Comparison of ENCODE assay signal across 12 cellular contexts in genomic region chr2:55408946-55409868, GRCh38. TPM values are rescaled to one million over a fixed set of nuclear protein-coding genes. Genes with fewer than 3 reads are reported as not detected.
DNase-seq lines count a peak whose midpoint lies in the region; ATAC-seq, FAIRE-seq and TF ChIP-seq lines count a peak whose summit lies in the region.
"Had no signal": no experiment of that assay in that cellular context is flagged by ENCODE, and none has a peak within 500 bp of the region (broad histone marks: within the 10 kb centered on the region; RNA-seq: fewer than 3 reads in every experiment).

No MANE protein-coding gene starts in this region.

- H3K4me3 ChIP-seq in OCI-LY1 (ENCODE audit: low read depth, low read length, poor library complexity, severe bottlenecking) (peak overlapping the region; percentile 46), H1 (ENCODE audit: extremely low read depth in 1 of 4, insufficient read depth in 2 of 4, low read depth in 3 of 4, low read length in 4 of 4) (peak overlapping the region in 1 of 4 experiments; percentile 25; a peak in 1 of 8 replicates)
- H3K4me3 ChIP-seq: neural progenitor cell, thoracic aorta had no signal

- H4K8ac ChIP-seq in H1 (ENCODE audit: extremely low read depth, insufficient read depth, low read length): no peak overlapping the region

- TF ChIP-seq CTCF in OCI-LY1 (IDR thresholded peaks at IDR 0.05; ENCODE audit: low read length) (no peak), H1 (IDR thresholded peaks at IDR 0.05; ENCODE audit: control extremely low read depth in 1 of 3, insufficient read depth in 1 of 3, low read depth in 1 of 3, low read length in 3 of 3) (no peak), omental fat pad (IDR thresholded peaks at IDR 0.05) (no peak)

- H3F3A ChIP-seq in OCI-LY1 (ENCODE audit: insufficient read depth, low read length): no peaks in the 10 kb centered on the region

- peak overlapping the region; percentile 18 for H3K27ac Mint-ChIP-seq in stimulated activated memory B cell treated with anti-CD40 and anti-IgM and Interleukin-4, amounts not matched to agents 10 μg/mL and 1 μg/mL and 100 μg/mL, for 72 hours
- H3K27ac Mint-ChIP-seq: activated B cell treated with CpG ODN at 0.5 μM for 24 hours, neural progenitor cell had no signal

- H3K4me3 Mint-ChIP-seq in stimulated activated memory B cell treated with anti-CD40 and anti-IgM and Interleukin-4, amounts not matched to agents 10 μg/mL and 1 μg/mL and 100 μg/mL, for 72 hours: peak overlapping the region; percentile 24
- H3K4me3 Mint-ChIP-seq: activated B cell treated with CpG ODN at 0.5 μM for 24 hours, neural progenitor cell had no signal

- CTCF ChIA-PET in H1 (lab: Charles Lee; ENCODE audit: partially characterized antibody): no interaction called here

- H3K4me1 Mint-ChIP-seq in stimulated activated memory B cell treated with anti-CD40 and anti-IgM and Interleukin-4, amounts not matched to agents 10 μg/mL and 1 μg/mL and 100 μg/mL, for 72 hours: peaks cover 24% of the 10 kb centered on the region

- ATAC-seq in GM19463 (IDR thresholded peaks at IDR 0.05; ENCODE audit: unreplicated experiment): peak; percentile 56
- ATAC-seq in stimulated activated memory B cell treated with anti-CD40 and anti-IgM and Interleukin-4, amounts not matched to agents 10 μg/mL and 1 μg/mL and 100 μg/mL, for 72 hours: peak; percentile 62
- ATAC-seq in omental fat pad (ENCODE audit: low FRiP score): no peak

- H3K36me3 Mint-ChIP-seq in stimulated activated memory B cell treated with anti-CD40 and anti-IgM and Interleukin-4, amounts not matched to agents 10 μg/mL and 1 μg/mL and 100 μg/mL, for 72 hours: peaks cover 17% of the 10 kb centered on the region

- H4K20me1 ChIP-seq in OCI-LY1 (ENCODE audit: insufficient read depth, low read length) (no peaks in the 10 kb centered on the region), H1 (replicated peaks in 1 of 2; ENCODE audit: control insufficient read depth in 1 of 2, insufficient read depth in 2 of 2, low read length in 2 of 2) (peaks cover 0 to 1% of the 10 kb centered on the region in 2 experiments)

- H2BK15ac ChIP-seq in H1 (ENCODE audit: low read length): no peak overlapping the region

- 77 to 100% methylated on average over 1 to 12 of the region's 12 CpGs for WGBS in H1 (ENCODE audit: extremely low coverage in 1 of 2, insufficient coverage in 1 of 2, insufficient read length in 1 of 2, insufficient replicate concordance in 2 of 2, low coverage in 1 of 2, low lambda C conversion rate in 2 of 2, missing lambda C conversion rate in 1 of 2), 2 experiments

- peaks cover 43% of the 10 kb centered on the region for H3K4me1 ChIP-seq in OCI-LY1 (ENCODE audit: insufficient read depth, low read length, severe bottlenecking)
- peaks cover 0 to 10% (median 4%) of the 10 kb centered on the region in 4 experiments; a peak in 4 of 7 replicates for H3K4me1 ChIP-seq in H1 (replicated peaks in 1 of 4; ENCODE audit: control insufficient read depth in 3 of 4, insufficient read depth in 4 of 4, low read length in 3 of 4)
- H3K4me1 ChIP-seq: neural progenitor cell had no signal

- H3K36me3 ChIP-seq in OCI-LY1 (ENCODE audit: insufficient read depth, low read length): peaks cover 82% of the 10 kb centered on the region
- peaks cover 0 to 21% (median 0%) of the 10 kb centered on the region in 4 experiments; a peak in 2 of 8 replicates for H3K36me3 ChIP-seq in H1 (ENCODE audit: control insufficient read depth in 2 of 4, insufficient read depth in 4 of 4, low read length in 3 of 4)
- H3K36me3 ChIP-seq: neural progenitor cell had no signal

- no peak overlapping the region for H3K4ac ChIP-seq in H1 (replicated peaks; ENCODE audit: insufficient read length, low read depth, low read length)

- H2BK20ac ChIP-seq in H1 (ENCODE audit: low read length): no peak overlapping the region

- no peak overlapping the region for H4K91ac ChIP-seq in H1 (replicated peaks; ENCODE audit: insufficient read length, low read length)

- no peak overlapping the region for H2BK120ac ChIP-seq in H1 (replicated peaks; ENCODE audit: low read depth, low read length)

- no peaks in the 10 kb centered on the region for H3K23me2 ChIP-seq in H1 (ENCODE audit: low read depth, low read length)

- H3K9me3 ChIP-seq in OCI-LY1 (ENCODE audit: low read length) (no peaks in the 10 kb centered on the region), H1 (ENCODE audit: insufficient read depth in 2 of 2, low read depth in 1 of 2, low read length in 1 of 2) (no peaks in the 10 kb centered on the region)
- H3K9me3 ChIP-seq: thoracic aorta had no signal

- no peak for FAIRE-seq in H1 (lab: Jason Lieb, UNC)

- no peaks in the 10 kb centered on the region for H3K27me3 ChIP-seq in OCI-LY1 (ENCODE audit: insufficient read depth, low read length)
- H3K27me3 ChIP-seq in H1 (replicated peaks in 1 of 4; ENCODE audit: control insufficient read depth in 3 of 4, extremely low read depth in 1 of 4, insufficient read depth in 3 of 4, low read length in 3 of 4): no peaks in the 10 kb centered on the region
- H3K27me3 ChIP-seq: neural progenitor cell had no signal

- no peak overlapping the region for H3K18ac ChIP-seq in H1 (ENCODE audit: extremely low read depth, low read length)

- H2BK12ac ChIP-seq in H1 (ENCODE audit: low read depth, low read length): peak overlapping the region; percentile 40; the same call in 1 of the 2 replicates

- DNase-seq in H1 (ENCODE audit: low read depth in 1 of 2, low spot score in 2 of 2): no peak
- no peak for DNase-seq in omental fat pad (ENCODE audit: low spot score)
- DNase-seq in mesenteric fat pad (ENCODE audit: low spot score): no peak
- DNase-seq in iPS-NIHi7 (ENCODE audit: extremely low spot score): no peak
- DNase-seq in SIG-M5 treated with dmso at 0.1 percent for 504 hours (lab: John Stamatoyannopoulos, UW; ENCODE audit: unreplicated experiment): no peak
- DNase-seq: activated B cell treated with CpG ODN at 0.5 μM for 24 hours; stimulated activated CD4-positive, alpha-beta T cell treated with anti-CD3 and anti-CD28 coated beads, Interleukin-4, amount 100 ng/mL, for 1 hour had no signal

- no peaks in the 10 kb centered on the region; the same call in none of the 2 replicates for H3K79me1 ChIP-seq in H1 (ENCODE audit: low read depth, low read length)

- H3K9me2 ChIP-seq in OCI-LY1 (ENCODE audit: low read depth, low read length): no peaks in the 10 kb centered on the region

- no peak for TF ChIP-seq RAD21 in H1 (IDR thresholded peaks at IDR 0.05 in 1 of 2, conservative IDR thresholded peaks at IDR 0.05 in 1 of 2; ENCODE audit: low read depth in 2 of 2, low read length in 2 of 2)

- POLR2A ChIA-PET in H1 (lab: Charles Lee; ENCODE audit: partially characterized antibody): interaction anchor here (1.1 to 1.8 kb wide), 2 partner anchors 10 to 124 kb away, joined by 3 to 5 read pairs; partner anchors contain the start of gene CCDC88A

- H3K23ac ChIP-seq in H1 (ENCODE audit: insufficient read length): no peak overlapping the region

- H2BK5ac ChIP-seq in H1 (ENCODE audit: low read depth, low read length): no peak overlapping the region

- no peak for TF ChIP-seq POLR2A in H1 (IDR thresholded peaks at IDR 0.05; ENCODE audit: control extremely low read depth in 1 of 2, low read depth in 2 of 2, low read length in 2 of 2)

- H3K79me2 ChIP-seq in OCI-LY1 (ENCODE audit: insufficient read depth, low read length): peaks cover 91% of the 10 kb centered on the region
- H3K79me2 ChIP-seq in H1 (ENCODE audit: control insufficient read depth in 1 of 2, insufficient read depth in 2 of 2, low read length in 2 of 2): peaks cover 0 to 73% of the 10 kb centered on the region in 2 experiments; a peak in 2 of 4 replicates

- no peaks in the 10 kb centered on the region for H3K27me3 Mint-ChIP-seq in stimulated activated memory B cell treated with anti-CD40 and anti-IgM and Interleukin-4, amounts not matched to agents 10 μg/mL and 1 μg/mL and 100 μg/mL, for 72 hours
- H3K27me3 Mint-ChIP-seq: activated B cell treated with CpG ODN at 0.5 μM for 24 hours had no signal

- H3K27ac ChIP-seq in OCI-LY1 (ENCODE audit: low read depth, low read length, poor library complexity, severe bottlenecking): peak overlapping the region; percentile 90
- no peak overlapping the region for H3K27ac ChIP-seq in H1 (ENCODE audit: low read depth, low read length)
- H3K27ac ChIP-seq: neural progenitor cell, thoracic aorta had no signal

- peak overlapping the region; percentile 49 for H3K9ac ChIP-seq in OCI-LY1 (ENCODE audit: low read length)
- H3K9ac ChIP-seq in H1 (replicated peaks in 1 of 4; ENCODE audit: extremely low read depth in 1 of 4, low read depth in 3 of 4, low read length in 3 of 4): no peak overlapping the region
- H3K9ac ChIP-seq: neural progenitor cell had no signal

- TF ChIP-seq EP300 in H1 (IDR thresholded peaks at IDR 0.05; ENCODE audit: borderline replicate concordance in 1 of 2, low read depth in 2 of 2, low read length in 2 of 2): no peak

- no peak overlapping the region for H3K14ac ChIP-seq in H1 (ENCODE audit: insufficient read length)

- no peak overlapping the region for H2AK5ac ChIP-seq in H1 (ENCODE audit: low read depth, low read length)

- H2AFZ ChIP-seq in OCI-LY1 (ENCODE audit: low read length) (no peak overlapping the region), H1 (ENCODE audit: low read length) (no peak overlapping the region)
- H2AFZ ChIP-seq: neural progenitor cell had no signal

- H3K4me2 ChIP-seq in OCI-LY1 (ENCODE audit: low read length) (peak overlapping the region; percentile 74), H1 (ENCODE audit: insufficient read depth in 1 of 2, low read depth in 2 of 2, low read length in 2 of 2) (peak overlapping the region; percentile 48 to 56)
- H3K4me2 ChIP-seq: neural progenitor cell had no signal

- no peak overlapping the region for H4K5ac ChIP-seq in H1 (ENCODE audit: insufficient read length, low read depth, low read length)

- no peaks in the 10 kb centered on the region for H3K9me3 Mint-ChIP-seq in stimulated activated memory B cell treated with anti-CD40 and anti-IgM and Interleukin-4, amounts not matched to agents 10 μg/mL and 1 μg/mL and 100 μg/mL, for 72 hours
- H3K9me3 Mint-ChIP-seq: activated B cell treated with CpG ODN at 0.5 μM for 24 hours, neural progenitor cell had no signal

- no peak overlapping the region for H3K56ac ChIP-seq in H1 (replicated peaks; ENCODE audit: insufficient read length, low read depth, low read length)

TF ChIP-seq in H1, 55 proteins besides CTCF, POLR2A, EP300 and RAD21 (continues in another document):
- no peak for TF ChIP-seq HDAC2 (IDR thresholded peaks at IDR 0.05; ENCODE audit: borderline replicate concordance in 1 of 2, low read depth in 2 of 2, low read length in 2 of 2)

RNA-seq across cellular contexts. Expression of gene CCDC88A, which starts 10.4 kb away (rescaled TPM):
- total RNA-seq in H1 (2021; fragmentation: NEBNext Ultra II Directional; extraction: Animal tissue kit (Norgen Biotek cat#: 25700)): 91.4 and 98.0 TPM in 2 replicates
- 22.9 and 27.0 TPM in 2 replicates for polyA plus RNA-seq in H1 (2011; rRNA removed)
- 30.0 TPM for polyA plus RNA-seq in H1 (2011; cell fraction: cytosol; rRNA removed)
- 69.2 TPM for polyA plus RNA-seq in H1 (2011; cell fraction: nucleus; rRNA removed)
- 49.9 to 68.3 TPM (median 66.1 TPM) in 4 replicates for polyA plus RNA-seq in H1 (2012, experiment 1 of 2)
- polyA plus RNA-seq in H1 (2012, experiment 2 of 2): 3.2 TPM
- 132 TPM for polyA plus RNA-seq in H1 (2013, experiment 1 of 2)
- polyA plus RNA-seq in H1 (2013, experiment 2 of 2): 111 TPM
- polyA minus RNA-seq in H1 (2011; rRNA and poly(A)+ RNA removed): 145 and 183 TPM in 2 replicates
- polyA minus RNA-seq in H1 (2011; cell fraction: cytosol; rRNA and poly(A)+ RNA removed): 49.0 TPM
- 349 TPM for polyA minus RNA-seq in H1 (2011; cell fraction: nucleus; rRNA and poly(A)+ RNA removed)
- total RNA-seq in omental fat pad: 100 to 1,000 TPM in 1 of 4 donors, 10 to 100 TPM in 3; 38.0 to 141 (median 64.3) TPM
- total RNA-seq in mesenteric fat pad: 64.6 TPM
